Comparison of ENCODE assay signal across 12 cellular contexts in genomic region chr4:98642991-98643426, GRCh38. TPM values are rescaled to one million over a fixed set of nuclear protein-coding genes. Genes with fewer than 3 reads are reported as not detected.
DNase-seq lines count a peak whose midpoint lies in the region; ATAC-seq, FAIRE-seq and TF ChIP-seq lines count a peak whose summit lies in the region.
"Had no signal": no experiment of that assay in that cellular context is flagged by ENCODE, and none has a peak within 500 bp of the region (broad histone marks: within the 10 kb centered on the region; RNA-seq: fewer than 3 reads in every experiment).

No MANE protein-coding gene starts in this region.

- no peaks in the 10 kb centered on the region for H3K36me3 ChIP-seq in CD8-positive, alpha-beta memory T cell (ENCODE audit: insufficient read depth, low read length)
- no peaks in the 10 kb centered on the region for H3K36me3 ChIP-seq in adipocyte (ENCODE audit: control insufficient read depth, insufficient read depth, low read length, severe bottlenecking)
- no peaks in the 10 kb centered on the region for H3K36me3 ChIP-seq in HepG2 (replicated peaks in 1 of 2; ENCODE audit: control insufficient read depth in 1 of 2, insufficient read depth in 2 of 2, low read length in 2 of 2)
- H3K36me3 ChIP-seq: heart left ventricle had no signal

- H3K36me3 Mint-ChIP-seq in CD8-positive, alpha-beta memory T cell: peaks cover 0 to 2% (median 0%) of the 10 kb centered on the region in 3 donors

- no peak for TF ChIP-seq RAD21 in HepG2 (CRISPR knock-in tag; IDR thresholded peaks at IDR 0.05)

- intact Hi-C loops in HepG2 (cut with micrococcal nuclease; ENCODE audit: unreplicated experiment): no loop called here

- H3K27me3 Mint-ChIP-seq in CD8-positive, alpha-beta memory T cell: no peaks in the 10 kb centered on the region
- H3K27me3 Mint-ChIP-seq: activated CD4-positive, alpha-beta T cell treated with anti-CD3 and anti-CD28 coated beads, Interleukin-2, amount 10 ng/mL, durations not matched to agents 7 days and 5 days had no signal

- no peaks in the 10 kb centered on the region for H3K27me3 ChIP-seq in CD8-positive, alpha-beta memory T cell (ENCODE audit: insufficient read depth, low read length, poor library complexity, severe bottlenecking)
- H3K27me3 ChIP-seq in adipocyte (replicated peaks; ENCODE audit: control insufficient read depth, insufficient read depth, low read length) (no peaks in the 10 kb centered on the region), HepG2 (ENCODE audit: control insufficient read depth in 1 of 2, insufficient read depth in 2 of 2, low read length in 2 of 2) (peaks cover 0 to 2% of the 10 kb centered on the region in 2 experiments; a peak in 2 of 5 replicates)
- H3K27me3 ChIP-seq: heart left ventricle had no signal

- H3K4me1 ChIP-seq in CD8-positive, alpha-beta memory T cell (ENCODE audit: insufficient read depth, low read length): peaks cover 39% of the 10 kb centered on the region
- H3K4me1 ChIP-seq in adipocyte (ENCODE audit: control insufficient read depth, insufficient read depth, low read length) (peaks cover 19% of the 10 kb centered on the region), HepG2 (ENCODE audit: insufficient read depth, low read length) (no peaks in the 10 kb centered on the region)

- peak in 1 of 2 experiments; percentile 48; a peak in 1 of 4 replicates for TF ChIP-seq EP300 in HepG2 (IDR thresholded peaks at IDR 0.05; ENCODE audit: low read depth in 2 of 2, low read length in 2 of 2)
- no peak for TF ChIP-seq EP300 in HepG2 (CRISPR knock-in tag; IDR thresholded peaks at IDR 0.05; ENCODE audit: borderline replicate concordance)

- H3K79me2 ChIP-seq in HepG2 (ENCODE audit: insufficient read depth, low read length): no peaks in the 10 kb centered on the region

- no peaks in the 10 kb centered on the region for H4K20me1 ChIP-seq in HepG2 (ENCODE audit: insufficient read depth, low read length)

- no peak overlapping the region for H2AFZ ChIP-seq in HepG2 (ENCODE audit: low read length)

- peak overlapping the region in 5 of 8 donors; percentile 39 to 74 (median 44) for H3K27ac Mint-ChIP-seq in CD8-positive, alpha-beta memory T cell

- H3K4me3 Mint-ChIP-seq in CD8-positive, alpha-beta memory T cell: peak overlapping the region in 5 of 7 donors; percentile 18 to 42 (median 32)
- H3K4me3 Mint-ChIP-seq: activated CD4-positive, alpha-beta T cell treated with anti-CD3 and anti-CD28 coated beads, Interleukin-2, amount 10 ng/mL, durations not matched to agents 7 days and 5 days had no signal

- CTCF ChIA-PET in CD8-positive, alpha-beta memory T cell (lab: Charles Lee): no interaction called here
- CTCF ChIA-PET in HepG2 (lab: Yijun Ruan, JAX; ENCODE audit: low intra/inter-chr PET ratio, low total read pairs): no interaction called here

- TF ChIP-seq CTCF in HepG2 (CRISPR knock-in tag; IDR thresholded peaks at IDR 0.05): no peak

- H3K27ac ChIP-seq in CD8-positive, alpha-beta memory T cell (ENCODE audit: low read depth, low read length): no peak overlapping the region
- no peak overlapping the region for H3K27ac ChIP-seq in HepG2 (ENCODE audit: extremely low read length, insufficient read depth, low read length)
- H3K27ac ChIP-seq: heart left ventricle had no signal

- H3K9me3 Mint-ChIP-seq in CD8-positive, alpha-beta memory T cell: no peaks in the 10 kb centered on the region
- H3K9me3 Mint-ChIP-seq: activated CD4-positive, alpha-beta T cell treated with anti-CD3 and anti-CD28 coated beads, Interleukin-2, amount 10 ng/mL, durations not matched to agents 7 days and 5 days had no signal

- H3K4me2 ChIP-seq in HepG2 (ENCODE audit: low read depth, low read length): no peak overlapping the region

- no peak overlapping the region for H3K9ac ChIP-seq in adipocyte (ENCODE audit: low read length)
- no peak overlapping the region for H3K9ac ChIP-seq in HepG2 (ENCODE audit: insufficient read depth, low read depth, low read length)

- ATAC-seq in HepG2: peak; percentile 77
- ATAC-seq: Right ventricle myocardium inferior had no signal

- POLR2A ChIA-PET in CD8-positive, alpha-beta memory T cell (lab: Charles Lee): no interaction called here
- POLR2A ChIA-PET in HepG2 (lab: Yijun Ruan, JAX): no interaction called here

- DNase-seq in CD8-positive, alpha-beta memory T cell: no peak
- DNase-seq in HTR-8/SVneo (ENCODE audit: insufficient read length, low spot score) (no peak), adipocyte (ENCODE audit: low read depth) (peak; percentile 47), HepG2 (ENCODE audit: low spot score) (peak; percentile 66), NCI-H82 treated with DMSO at 0.1 percent for 48 hours (lab: John Stamatoyannopoulos, UW; ENCODE audit: unreplicated experiment) (no peak), GOT3 (lab: John Stamatoyannopoulos, UW) (no peak), NCI-H1417 treated with DMSO at 0.1 percent for 48 hours (lab: John Stamatoyannopoulos, UW) (no peak), midbrain (lab: John Stamatoyannopoulos, UW) (no peak)
- DNase-seq: activated CD4-positive, alpha-beta T cell treated with anti-CD3 and anti-CD28 coated beads, Interleukin-2, amount 10 ng/mL, durations not matched to agents 7 days and 5 days; heart left ventricle; stimulated activated naive CD4-positive, alpha-beta T cell treated with Interleukin-2 at 50 U/mL for 16 hours had no signal

- peaks cover 57 to 87% (median 74%) of the 10 kb centered on the region in 3 donors for H3K4me1 Mint-ChIP-seq in CD8-positive, alpha-beta memory T cell

- no peaks in the 10 kb centered on the region for H3K9me3 ChIP-seq in CD8-positive, alpha-beta memory T cell (ENCODE audit: low read length)
- no peaks in the 10 kb centered on the region for H3K9me3 ChIP-seq in adipocyte (ENCODE audit: control insufficient read depth, low read length)
- H3K9me3 ChIP-seq in HepG2 (ENCODE audit: low read length): no peaks in the 10 kb centered on the region
- H3K9me3 ChIP-seq: heart left ventricle had no signal

- BruUV-seq in HepG2 (replicated peaks; lab: Mats Ljungman, UMichigan): no TSS peak

- no peak for TF ChIP-seq POLR2A in HepG2 (IDR thresholded peaks at IDR 0.05; ENCODE audit: insufficient read depth in 1 of 2, low read depth in 2 of 2, low read length in 2 of 2)

- in situ Hi-C loops in HepG2 (cut with HindIII; ENCODE audit: extremely low pct_ligation_motif_present, low pct_unique_long_range_greater_than_20kb): no loop called here

- H3K4me3 ChIP-seq in CD8-positive, alpha-beta memory T cell (ENCODE audit: low read length): no peak overlapping the region
- H3K4me3 ChIP-seq in adipocyte (ENCODE audit: low read length) (no peak overlapping the region), HepG2 (replicated peaks in 1 of 3; ENCODE audit: insufficient read depth in 1 of 3, low read depth in 2 of 3, low read length in 3 of 3) (no peak overlapping the region)
- H3K4me3 ChIP-seq: heart left ventricle had no signal

- WGBS in HepG2 (ENCODE audit: low lambda C conversion rate): under 1% methylated on average over 4 of the region's 4 CpGs

- FAIRE-seq in HTR-8/SVneo (lab: Jason Lieb, UNC): peak; percentile 9
- FAIRE-seq in HepG2 (lab: Jason Lieb, UNC): no peak

TF ChIP-seq in HepG2, 621 proteins besides CTCF, POLR2A, EP300 and RAD21 (continues in another document):
- TF ChIP-seq PAWR (CRISPR knock-in tag; IDR thresholded peaks at IDR 0.05; ENCODE audit: borderline replicate concordance) (no peak), HDAC1 (CRISPR knock-in tag; IDR thresholded peaks at IDR 0.05) (no peak), SMARCE1 (IDR thresholded peaks at IDR 0.05; ENCODE audit: borderline replicate concordance) (no peak), ZNF44 (CRISPR knock-in tag; IDR thresholded peaks at IDR 0.05) (no peak), ZNF816 (CRISPR knock-in tag; IDR thresholded peaks at IDR 0.05; ENCODE audit: borderline replicate concordance) (no peak), HHEX (CRISPR knock-in tag; IDR thresholded peaks at IDR 0.05) (peak; percentile 44; the same call in 1 of the 2 replicates), AHR (CRISPR knock-in tag; IDR thresholded peaks at IDR 0.05) (no peak), SOX5 (CRISPR knock-in tag; IDR thresholded peaks at IDR 0.05; ENCODE audit: borderline replicate concordance) (peak; percentile 30; the same call in 1 of the 2 replicates), FOXP1 (IDR thresholded peaks at IDR 0.05) (no peak), FOXP1 (CRISPR knock-in tag; IDR thresholded peaks at IDR 0.05) (peak; percentile 68)

RNA-seq across cellular contexts. Expression of gene TSPAN5, which starts 15.4 kb away (rescaled TPM):
- total RNA-seq in CD8-positive, alpha-beta memory T cell: 10 to 100 TPM; 15.9 to 16.7 TPM
- 29.7 TPM for polyA plus RNA-seq in CD8-positive, alpha-beta memory T cell
- total RNA-seq in HepG2 (2016; rRNA removed; fragmentation: Illumina TruSeq; extraction: Trizol): 0.18 and 0.20 TPM in 2 replicates
- total RNA-seq in HepG2 (2016; cell fraction: cytosol; rRNA removed; fragmentation: Illumina TruSeq; extraction: Trizol; ENCODE audit: low read depth): 0.10 TPM in 1 of 2 replicates, not detected in the other
- 0.21 and 0.22 TPM in 2 replicates for total RNA-seq in HepG2 (2016; cell fraction: insoluble cytoplasmic fraction; rRNA removed; fragmentation: Illumina TruSeq; extraction: Trizol)
- total RNA-seq in HepG2 (2016; cell fraction: membrane; rRNA removed; fragmentation: Illumina TruSeq; extraction: Trizol): 0.09 and 0.14 TPM in 2 replicates
- total RNA-seq in HepG2 (2016; cell fraction: nucleus; rRNA removed; fragmentation: Illumina TruSeq; extraction: Trizol): 0.28 and 0.31 TPM in 2 replicates
- polyA plus RNA-seq in HepG2 (2011; rRNA removed): 0.47 and 0.53 TPM in 2 replicates
- 0.28 and 0.49 TPM in 2 replicates for polyA plus RNA-seq in HepG2 (2011; cell fraction: cytosol; rRNA removed)
- polyA plus RNA-seq in HepG2 (2011; cell fraction: nucleus; rRNA removed): 0.29 TPM in 2 replicates
- polyA plus RNA-seq in HepG2 (2012): 0.11 and 0.32 TPM in 2 replicates
- polyA plus RNA-seq in HepG2 (2016; cell fraction: cytosol; fragmentation: Illumina TruSeq; extraction: Trizol; ENCODE audit: low read depth): 0.02 TPM in 1 of 2 replicates, not detected in the other
- 0.14 and 0.21 TPM in 2 replicates for polyA plus RNA-seq in HepG2 (2016; cell fraction: insoluble cytoplasmic fraction; fragmentation: Illumina TruSeq; extraction: Trizol; ENCODE audit: low read depth)
- polyA plus RNA-seq in HepG2 (2016; cell fraction: membrane; fragmentation: Illumina TruSeq; extraction: Trizol; ENCODE audit: low read depth): 0.05 and 0.06 TPM in 2 replicates
- polyA plus RNA-seq in HepG2 (2016; cell fraction: nucleus; fragmentation: Illumina TruSeq; extraction: Trizol; ENCODE audit: insufficient read depth, low read depth): 0.47 and 0.59 TPM in 2 replicates
- polyA minus RNA-seq in HepG2 (2011; rRNA and poly(A)+ RNA removed; ENCODE audit: low replicate concordance): 0.09 and 0.40 TPM in 2 replicates
- polyA minus RNA-seq in HepG2 (2011; cell fraction: cytosol; rRNA and poly(A)+ RNA removed): 0.26 and 0.40 TPM in 2 replicates
- polyA minus RNA-seq in HepG2 (2011; cell fraction: nucleus; rRNA and poly(A)+ RNA removed): 0.13 and 1.1 TPM in 2 replicates

Comparison
In these comparisons a context has a peak if more than half of its experiments do, and no peak if none do; other contexts are left out.
1. DNase-seq: peak in adipocyte (single experiment) and HepG2 (single experiment); none in CD8-positive, alpha-beta memory T cell (0 of 5), HTR-8/SVneo (single experiment), NCI-H82 treated with DMSO at 0.1 percent for 48 hours (single experiment), GOT3 (single experiment), NCI-H1417 treated with DMSO at 0.1 percent for 48 hours (single experiment) and midbrain (single experiment).
2. RNA of gene TSPAN5, which starts 15.4 kb away (total RNA-seq): 15.9 to 16.7 TPM in CD8-positive, alpha-beta memory T cell; 0.09 to 0.31 TPM in HepG2; every median in the first group is over 10 times any median in the second.